32 cellular contexts compared by ENCODE assay signal in the genomic region with DNA sequence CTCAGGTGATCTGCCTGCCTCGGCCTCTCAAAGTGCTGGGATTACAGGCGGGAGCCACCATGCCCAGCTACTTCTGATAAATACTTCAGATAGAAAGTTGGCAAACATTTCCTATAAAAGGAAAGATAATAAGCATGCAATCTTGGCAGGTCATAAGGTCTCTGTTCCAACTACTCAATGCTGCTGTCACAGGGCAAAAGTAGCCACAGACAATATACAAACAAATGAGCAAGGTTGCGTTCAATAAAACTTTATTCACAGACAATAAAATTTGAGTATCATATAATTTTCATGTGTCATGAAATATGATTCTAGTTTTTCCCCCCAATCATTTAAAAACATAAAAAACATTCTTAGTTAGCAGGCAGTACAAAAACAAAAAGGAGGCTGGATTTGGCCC.
"Had no signal": no experiment of that assay in that cellular context is flagged by ENCODE, and none has a peak within 500 bp of the region (broad histone marks: within the 10 kb centered on the region; RNA-seq: fewer than 3 reads in every experiment).

No MANE protein-coding gene starts in this region.

- FAIRE-seq: astrocyte, bronchial epithelial cell, frontal cortex had no signal

- H3K27ac ChIP-seq: brain microvascular endothelial cell, coronary artery, dorsolateral prefrontal cortex, WERI-Rb-1 had no signal

- H3K4me3 ChIP-seq: coronary artery, dorsolateral prefrontal cortex had no signal

- H3K9me3 Mint-ChIP-seq: activated B cell treated with CpG ODN at 0.5 μM for 24 hours; activated CD8-positive, alpha-beta T cell treated with anti-CD3 and anti-CD28 coated beads for 36 hours; activated T-helper 1 cell treated with anti-CD3 and anti-CD28 coated beads, Interleukin-12 subunit alpha, Interleukin-12 subunit beta, Interleukin-2, Interleukin-4 antibody, amounts not matched to agents 30 ng/mL and 10 ng/mL and 1 ng/mL, durations not matched to agents 14 hours and 24 hours and 36 hours; central memory CD8-positive, alpha-beta T cell; dendritic cell treated with granulocyte-macrophage colony-stimulating factor and Interleukin-4, amounts not matched to agents 40 ng/mL and 50 ng/mL, for 4 days; endodermal cell; T-cell; T-helper 1 cell treated with Interleukin-12 subunit alpha and Interleukin-12 subunit beta and Interleukin-4 antibody, amounts not matched to agents 30 μg/mL and 1 μg/mL, for 36 hours had no signal

- H3K4me3 Mint-ChIP-seq: activated B cell treated with CpG ODN at 0.5 μM for 24 hours; activated CD8-positive, alpha-beta T cell treated with anti-CD3 and anti-CD28 coated beads for 36 hours; activated naive CD8-positive, alpha-beta T cell; activated T-helper 1 cell treated with anti-CD3 and anti-CD28 coated beads, Interleukin-12 subunit alpha, Interleukin-12 subunit beta, Interleukin-2, Interleukin-4 antibody, amounts not matched to agents 30 ng/mL and 10 ng/mL and 1 ng/mL, durations not matched to agents 14 hours and 24 hours and 36 hours; central memory CD8-positive, alpha-beta T cell; dendritic cell treated with granulocyte-macrophage colony-stimulating factor and Interleukin-4, amounts not matched to agents 40 ng/mL and 50 ng/mL, for 4 days; endodermal cell; T-cell; T-helper 1 cell treated with Interleukin-12 subunit alpha and Interleukin-12 subunit beta and Interleukin-4 antibody, amounts not matched to agents 30 μg/mL and 1 μg/mL, for 36 hours had no signal

- ATAC-seq: activated CD4-positive, CD25-positive, alpha-beta regulatory T cell treated with anti-CD3 and anti-CD28 coated beads, Interleukin-2, amount 50 U/mL, for 24 hours; activated CD8-positive, alpha-beta T cell treated with anti-CD3 and anti-CD28 coated beads for 36 hours; esophagus mucosa; T-cell had no signal

- H3K27me3 ChIP-seq: brain microvascular endothelial cell, dorsolateral prefrontal cortex had no signal

- H3K27ac Mint-ChIP-seq: activated B cell treated with CpG ODN at 0.5 μM for 24 hours; activated CD8-positive, alpha-beta T cell treated with anti-CD3 and anti-CD28 coated beads for 36 hours; activated naive CD8-positive, alpha-beta T cell; activated T-helper 1 cell treated with anti-CD3 and anti-CD28 coated beads, Interleukin-12 subunit alpha, Interleukin-12 subunit beta, Interleukin-2, Interleukin-4 antibody, amounts not matched to agents 30 ng/mL and 10 ng/mL and 1 ng/mL, durations not matched to agents 14 hours and 24 hours and 36 hours; dendritic cell treated with granulocyte-macrophage colony-stimulating factor and Interleukin-4, amounts not matched to agents 40 ng/mL and 50 ng/mL, for 4 days; endodermal cell; T-helper 1 cell treated with Interleukin-12 subunit alpha and Interleukin-12 subunit beta and Interleukin-4 antibody, amounts not matched to agents 30 μg/mL and 1 μg/mL, for 36 hours had no signal

- H3K4me1 Mint-ChIP-seq: activated B cell treated with CpG ODN at 0.5 μM for 24 hours; central memory CD8-positive, alpha-beta T cell; endodermal cell; T-cell had no signal

- H3K27me3 Mint-ChIP-seq: activated B cell treated with CpG ODN at 0.5 μM for 24 hours; activated CD8-positive, alpha-beta T cell treated with anti-CD3 and anti-CD28 coated beads for 36 hours; activated naive CD8-positive, alpha-beta T cell; central memory CD8-positive, alpha-beta T cell; dendritic cell treated with granulocyte-macrophage colony-stimulating factor and Interleukin-4, amounts not matched to agents 40 ng/mL and 50 ng/mL, for 4 days; T-cell had no signal

- DNase-seq: activated B cell treated with CpG ODN at 0.5 μM for 24 hours; activated CD4-positive, alpha-beta T cell treated with anti-CD3 and anti-CD28 coated beads for 48 hours; activated CD4-positive, alpha-beta T cell treated with anti-CD3 and anti-CD28 coated beads, Interleukin-2, amount 50 U/mL, for 1 hour; activated CD4-positive, alpha-beta T cell treated with anti-CD3 and anti-CD28 coated beads, Interleukin-2, amount 50 U/mL, for 48 hours; activated CD8-positive, alpha-beta memory T cell treated with anti-CD3 and anti-CD28 coated beads for 24 hours; activated CD8-positive, alpha-beta T cell treated with anti-CD3 and anti-CD28 coated beads for 36 hours; activated gamma-delta T cell treated with Interleukin-2 at 50 U/mL for 16 hours; activated naive CD4-positive, alpha-beta T cell treated with anti-CD3 and anti-CD28 coated beads, Interleukin-2, amount 50 U/mL, for 16 hours; activated naive CD4-positive, alpha-beta T cell treated with Interleukin-2 at 50 U/mL for 16 hours; amniotic stem cell; anterior cingulate cortex; brain microvascular endothelial cell; dorsolateral prefrontal cortex; effector memory CD4-positive, alpha-beta T cell; endodermal cell; foreskin fibroblast; head of caudate nucleus; SW 1271; T-cell; T1000; WERI-Rb-1 had no signal
